Comparison of ENCODE assay signal across 28 cellular contexts in genomic region chr15:93270937-93271472, GRCh38.
DNase-seq lines count a peak whose midpoint lies in the region; FAIRE-seq and TF ChIP-seq lines count a peak whose summit lies in the region.
"Had no signal": no experiment of that assay in that cellular context is flagged by ENCODE, and none has a peak within 500 bp of the region (broad histone marks: within the 10 kb centered on the region; RNA-seq: fewer than 3 reads in every experiment).

No MANE protein-coding gene starts in this region.

- no peak overlapping the region for H3K27ac ChIP-seq in BLaER1 treated with 17β-estradiol and CSF1 and Interleukin-3, amounts not matched to agents 10 nM and 100 nM
- no peak overlapping the region for H3K27ac ChIP-seq in H1 (ENCODE audit: low read depth, low read length)
- H3K27ac ChIP-seq: HL-60, PC-9, SJCRH30 had no signal

- no peaks in the 10 kb centered on the region for H3K9me2 ChIP-seq in Loucy (replicated peaks; ENCODE audit: low read depth, low read length)

- H2BK120ac ChIP-seq in H1 (replicated peaks; ENCODE audit: low read depth, low read length): no peak overlapping the region

- CTCF ChIA-PET in H1 (lab: Charles Lee; ENCODE audit: partially characterized antibody): interaction anchor here (0.9 to 1.0 kb wide), 3 partner anchors 30 to 183 kb away, joined by 3 read pairs; no protein-coding TSS in a partner anchor

- no peaks in the 10 kb centered on the region for H3F3A ChIP-seq in Loucy (ENCODE audit: low read depth)

- no peak; a peak in 1 of 4 replicates for TF ChIP-seq RAD21 in H1 (IDR thresholded peaks at IDR 0.05 in 1 of 2, conservative IDR thresholded peaks at IDR 0.05 in 1 of 2; ENCODE audit: low read depth in 2 of 2, low read length in 2 of 2)

- TF ChIP-seq POLR2A in H1 (IDR thresholded peaks at IDR 0.05; ENCODE audit: control extremely low read depth in 1 of 2, low read depth in 2 of 2, low read length in 2 of 2): no peak

- H3K27me3 Mint-ChIP-seq in nephron progenitor cell (ENCODE audit: low read depth, poor library complexity): peaks cover 23% of the 10 kb centered on the region

- 61% methylated on average over 8 of the region's 8 CpGs; no CpG with 5 or more reads in 1 of the 2 experiments for WGBS in H1 (ENCODE audit: extremely low coverage in 1 of 2, insufficient coverage in 1 of 2, insufficient read length in 1 of 2, insufficient replicate concordance in 2 of 2, low coverage in 1 of 2, low lambda C conversion rate in 2 of 2, missing lambda C conversion rate in 1 of 2), 2 experiments

- H3K18ac ChIP-seq in H1 (ENCODE audit: extremely low read depth, low read length): peak overlapping the region; percentile 78

- H3K23ac ChIP-seq in H1 (ENCODE audit: insufficient read length): no peak overlapping the region

- peak overlapping the region; percentile 35; the same call in 1 of the 2 replicates for H2BK5ac ChIP-seq in H1 (ENCODE audit: low read depth, low read length)

- no peak overlapping the region for H2BK15ac ChIP-seq in H1 (ENCODE audit: low read length)

- TF ChIP-seq CTCF in Loucy (conservative IDR thresholded peaks at IDR 0.05; ENCODE audit: low read length): no peak
- no peak for TF ChIP-seq CTCF in H1 (IDR thresholded peaks at IDR 0.05; ENCODE audit: control extremely low read depth in 1 of 3, insufficient read depth in 1 of 3, low read depth in 1 of 3, low read length in 3 of 3)
- TF ChIP-seq CTCF in nephron progenitor cell (IDR thresholded peaks at IDR 0.05): no peak
- no peak for TF ChIP-seq CTCF in foreskin fibroblast (IDR thresholded peaks at IDR 0.05; ENCODE audit: low read depth, low read length)

- H3K79me1 ChIP-seq in H1 (ENCODE audit: low read depth, low read length): no peaks in the 10 kb centered on the region

- H3K27ac Mint-ChIP-seq in nephron progenitor cell: no peak overlapping the region
- H3K27ac Mint-ChIP-seq: CD4-positive, alpha-beta memory T cell; T-cell had no signal

- H4K5ac ChIP-seq in H1 (ENCODE audit: insufficient read length, low read depth, low read length): peak overlapping the region; percentile 10

- no peak overlapping the region for H2AK5ac ChIP-seq in H1 (ENCODE audit: low read depth, low read length)

- 0 out of 2 replicates have a peak overlapping the region, but pooled peaks have one; percentile 86 for H2BK20ac ChIP-seq in H1 (ENCODE audit: low read length)

- no peak overlapping the region for H3K56ac ChIP-seq in H1 (replicated peaks; ENCODE audit: insufficient read length, low read depth, low read length)

- TF ChIP-seq EP300 in H1 (IDR thresholded peaks at IDR 0.05; ENCODE audit: borderline replicate concordance in 1 of 2, low read depth in 2 of 2, low read length in 2 of 2): no peak

- no peaks in the 10 kb centered on the region for H4K20me1 ChIP-seq in BLaER1 treated with 17β-estradiol and CSF1 and Interleukin-3, amounts not matched to agents 10 nM and 100 nM
- no peaks in the 10 kb centered on the region for H4K20me1 ChIP-seq in Loucy (ENCODE audit: insufficient read depth, low read length, poor library complexity, severe bottlenecking)
- H4K20me1 ChIP-seq in H1 (replicated peaks in 1 of 2; ENCODE audit: control insufficient read depth in 1 of 2, insufficient read depth in 2 of 2, low read length in 2 of 2): no peaks in the 10 kb centered on the region

- H3K9ac ChIP-seq in BLaER1 treated with 17β-estradiol and CSF1 and Interleukin-3, amounts not matched to agents 10 nM and 100 nM: 0 out of 22 replicates have a peak overlapping the region, but pooled peaks of 1 of the 11 experiments have one; percentile 7
- H3K9ac ChIP-seq in Loucy (ENCODE audit: low read depth, low read length, poor library complexity, severe bottlenecking) (peak overlapping the region; percentile 19), H1 (replicated peaks in 1 of 4; ENCODE audit: extremely low read depth in 1 of 4, low read depth in 3 of 4, low read length in 3 of 4) (0 out of 7 replicates have a peak overlapping the region, but pooled peaks of 1 of the 4 experiments have one; percentile 7)

- H2AFZ ChIP-seq in Loucy (ENCODE audit: low read length) (0 out of 2 replicates have a peak overlapping the region, but pooled peaks have one; percentile 23), H1 (ENCODE audit: low read length) (no peak overlapping the region)
- H2AFZ ChIP-seq: PC-9 had no signal

- H3K23me2 ChIP-seq in H1 (ENCODE audit: low read depth, low read length): no peaks in the 10 kb centered on the region

- peak overlapping the region; percentile 62 for H4K91ac ChIP-seq in H1 (replicated peaks; ENCODE audit: insufficient read length, low read length)

- H3K9me3 Mint-ChIP-seq in nephron progenitor cell: peaks cover 32% of the 10 kb centered on the region
- H3K9me3 Mint-ChIP-seq: T-cell had no signal

- H3K9me3 ChIP-seq in BLaER1 treated with 17β-estradiol and CSF1 and Interleukin-3, amounts not matched to agents 10 nM and 100 nM (replicated peaks in 1 of 11): peaks cover 43 to 69% (median 57%) of the 10 kb centered on the region in 11 experiments
- H3K9me3 ChIP-seq in Loucy (ENCODE audit: insufficient read depth, low read depth, low read length) (no peaks in the 10 kb centered on the region), H1 (ENCODE audit: insufficient read depth in 2 of 2, low read depth in 1 of 2, low read length in 1 of 2) (no peaks in the 10 kb centered on the region)
- H3K9me3 ChIP-seq: SJCRH30 had no signal

- DNase-seq in H1 (ENCODE audit: low read depth in 1 of 2, low spot score in 2 of 2) (no peak), nephron progenitor cell (no peak), foreskin fibroblast (no peak), DMS79 treated with DMSO at 0.1 percent for 48 hours (lab: John Stamatoyannopoulos, UW) (no peak), retina (no peak), DMS114 treated with DMSO at 0.1 percent for 48 hours (lab: John Stamatoyannopoulos, UW; ENCODE audit: unreplicated experiment) (no peak)
- DNase-seq: C1 segment of cervical spinal cord; CD4-positive, alpha-beta memory T cell; COR-L47; EL; GDM1; GOT3; MV-4-11; NCI-H1105; NCI-H146; NCI-H2029; NCI-H2171 treated with DMSO at 0.1 percent for 48 hours; NCI-H345; NCI-H510A treated with DMSO at 0.1 percent for 48 hours; NK-92 treated with Interleukin-12 subunit alpha and Interleukin-12 subunit beta, amount 100 ng/mL, for 24 hours; PC-9; SJCRH30; T-cell had no signal

- no peaks in the 10 kb centered on the region for H3K27me3 ChIP-seq in BLaER1 treated with 17β-estradiol and CSF1 and Interleukin-3, amounts not matched to agents 10 nM and 100 nM
- H3K27me3 ChIP-seq in Loucy (ENCODE audit: insufficient read depth, low read length, poor library complexity, severe bottlenecking) (no peaks in the 10 kb centered on the region), H1 (replicated peaks in 1 of 4; ENCODE audit: control insufficient read depth in 3 of 4, extremely low read depth in 1 of 4, insufficient read depth in 3 of 4, low read length in 3 of 4) (no peaks in the 10 kb centered on the region)
- H3K27me3 ChIP-seq: SJCRH30 had no signal

- H3K4me3 ChIP-seq in BLaER1 treated with 17β-estradiol and CSF1 and Interleukin-3, amounts not matched to agents 10 nM and 100 nM: peak overlapping the region in 2 of 10 experiments; percentile 2 to 4; a peak in 2 of 20 replicates
- H3K4me3 ChIP-seq in Loucy (ENCODE audit: low read length, poor library complexity, severe bottlenecking): no peak overlapping the region
- H3K4me3 ChIP-seq in H1 (ENCODE audit: extremely low read depth in 1 of 4, insufficient read depth in 2 of 4, low read depth in 3 of 4, low read length in 4 of 4): no peak overlapping the region; a peak in 1 of 8 replicates
- no peak overlapping the region for H3K4me3 ChIP-seq in foreskin fibroblast (ENCODE audit: low read depth in 1 of 2, low read length in 2 of 2)
- H3K4me3 ChIP-seq: GM12878, PC-9, SJCRH30 had no signal

- H3K4me1 ChIP-seq in BLaER1 treated with 17β-estradiol and CSF1 and Interleukin-3, amounts not matched to agents 10 nM and 100 nM: peaks cover 0 to 19% (median under 1%) of the 10 kb centered on the region in 10 experiments; a peak in 7 of 20 replicates
- no peaks in the 10 kb centered on the region for H3K4me1 ChIP-seq in Loucy (ENCODE audit: insufficient read depth, low read length, poor library complexity, severe bottlenecking)
- peaks cover 5 to 17% (median 12%) of the 10 kb centered on the region in 4 experiments; a peak in 6 of 7 replicates for H3K4me1 ChIP-seq in H1 (replicated peaks in 1 of 4; ENCODE audit: control insufficient read depth in 3 of 4, insufficient read depth in 4 of 4, low read length in 3 of 4)

- H3K36me3 ChIP-seq in BLaER1 treated with 17β-estradiol and CSF1 and Interleukin-3, amounts not matched to agents 10 nM and 100 nM: peaks cover 0 to 7% (median 3%) of the 10 kb centered on the region in 11 experiments; a peak in 4 of 22 replicates
- no peaks in the 10 kb centered on the region for H3K36me3 ChIP-seq in Loucy (ENCODE audit: insufficient read depth, low read length)
- H3K36me3 ChIP-seq in H1 (ENCODE audit: control insufficient read depth in 2 of 4, insufficient read depth in 4 of 4, low read length in 3 of 4): no peaks in the 10 kb centered on the region
- H3K36me3 ChIP-seq: SJCRH30 had no signal

- no peak overlapping the region; the same call in 1 of the 2 replicates for H4K8ac ChIP-seq in H1 (ENCODE audit: extremely low read depth, insufficient read depth, low read length)

- no peak for FAIRE-seq in H1 (lab: Jason Lieb, UNC)
- FAIRE-seq: A204.1, GM12878 had no signal

- no peaks in the 10 kb centered on the region for H3K79me2 ChIP-seq in Loucy (ENCODE audit: insufficient read depth, low read length)
- H3K79me2 ChIP-seq in H1 (ENCODE audit: control insufficient read depth in 1 of 2, insufficient read depth in 2 of 2, low read length in 2 of 2): no peaks in the 10 kb centered on the region

- H3K36me3 Mint-ChIP-seq in nephron progenitor cell (ENCODE audit: low read depth): peaks cover 4% of the 10 kb centered on the region
- H3K36me3 Mint-ChIP-seq: CD4-positive, alpha-beta memory T cell; T-cell had no signal

- peak overlapping the region; percentile 30 for H3K4me3 Mint-ChIP-seq in nephron progenitor cell
- H3K4me3 Mint-ChIP-seq: CD4-positive, alpha-beta memory T cell; T-cell had no signal

- H3K14ac ChIP-seq in H1 (ENCODE audit: insufficient read length): no peak overlapping the region

- POLR2A ChIA-PET in H1 (lab: Charles Lee; ENCODE audit: partially characterized antibody): interaction anchor here (1.4 kb wide), 1 partner anchor 15 kb away, joined by 3 read pairs; no protein-coding TSS in a partner anchor

- H3K4me1 Mint-ChIP-seq in nephron progenitor cell: peaks cover 51% of the 10 kb centered on the region
- H3K4me1 Mint-ChIP-seq: CD4-positive, alpha-beta memory T cell; T-cell had no signal

- peak overlapping the region in 6 of 11 experiments; percentile 2 to 39 (median 30); a peak in 6 of 22 replicates for H3K4me2 ChIP-seq in BLaER1 treated with 17β-estradiol and CSF1 and Interleukin-3, amounts not matched to agents 10 nM and 100 nM
- no peak overlapping the region for H3K4me2 ChIP-seq in Loucy (ENCODE audit: low read depth, low read length, poor library complexity, severe bottlenecking)
- H3K4me2 ChIP-seq in H1 (ENCODE audit: insufficient read depth in 1 of 2, low read depth in 2 of 2, low read length in 2 of 2): peak overlapping the region; percentile 49 to 58; a peak in 3 of 4 replicates
- H3K4me2 ChIP-seq: PC-9 had no signal

- no peak overlapping the region for H2BK12ac ChIP-seq in H1 (ENCODE audit: low read depth, low read length)

- no peak overlapping the region for H3K4ac ChIP-seq in H1 (replicated peaks; ENCODE audit: insufficient read length, low read depth, low read length)
